ENCODE assay signal across 28 cellular contexts in genomic region chr7:121339082-121339481, GRCh38. TPM values are rescaled to one million over a fixed set of nuclear protein-coding genes. Genes with fewer than 3 reads are reported as not detected.
DNase-seq lines count a peak whose midpoint lies in the region; ATAC-seq and TF ChIP-seq lines count a peak whose summit lies in the region.
"Had no signal": no experiment of that assay in that cellular context is flagged by ENCODE, and none has a peak within 500 bp of the region (broad histone marks: within the 10 kb centered on the region; RNA-seq: fewer than 3 reads in every experiment).

No MANE protein-coding gene starts in this region.

- H3K36me3 ChIP-seq in BLaER1 treated with 17β-estradiol and CSF1 and Interleukin-3, amounts not matched to agents 10 nM and 100 nM, result peaks cover 0 to 70% (median 29%) of the 10 kb centered on the region in 11 experiments; a peak in 19 of 22 replicates

- H3K4me2 ChIP-seq in BLaER1 treated with 17β-estradiol and CSF1 and Interleukin-3, amounts not matched to agents 10 nM and 100 nM, result peak overlapping the region; percentile 54 to 71 (median 62)
- H3K4me2 ChIP-seq: PC-9 had no signal

- TF ChIP-seq CTCF in NB4 (IDR thresholded peaks at IDR 0.05; ENCODE audit: low read depth, low read length), result no peak

- no peaks in the 10 kb centered on the region for H3K9me3 Mint-ChIP-seq in stimulated activated effector memory CD8-positive, alpha-beta T cell treated with anti-CD3 and anti-CD28 coated beads, Interleukin-12 subunit alpha, Interleukin-12 subunit beta, amount 100 ng/mL, for 72 hours
- H3K9me3 Mint-ChIP-seq in activated CD4-positive, alpha-beta T cell treated with anti-CD3 and anti-CD28 coated beads, Interleukin-2, amount 10 ng/mL, durations not matched to agents 7 days and 5 days, result no peaks in the 10 kb centered on the region
- H3K9me3 Mint-ChIP-seq: CD8-positive, alpha-beta T cell had no signal

- peak overlapping the region in 2 of 10 experiments; percentile 57 to 75; a peak in 2 of 20 replicates for H3K4me3 ChIP-seq in BLaER1 treated with 17β-estradiol and CSF1 and Interleukin-3, amounts not matched to agents 10 nM and 100 nM
- no peak overlapping the region for H3K4me3 ChIP-seq in NB4 (ENCODE audit: low read depth, low read length)
- H3K4me3 ChIP-seq: PC-9, SK-N-MC had no signal

- DNase-seq in NB4 (ENCODE audit: low read depth) (peak; percentile 32), NCI-H1105 (lab: John Stamatoyannopoulos, UW) (no peak), NCI-H774 (lab: John Stamatoyannopoulos, UW) (no peak)
- no peak for DNase-seq in stimulated activated effector memory CD8-positive, alpha-beta T cell treated with anti-CD3 and anti-CD28 coated beads, Interleukin-12 subunit alpha, Interleukin-12 subunit beta, amount 100 ng/mL, for 72 hours (ENCODE audit: low spot score in 2 of 2)
- DNase-seq in activated CD4-positive, alpha-beta T cell treated with anti-CD3 and anti-CD28 coated beads, Interleukin-2, amount 10 ng/mL, durations not matched to agents 7 days and 5 days, result no peak
- DNase-seq: C1 segment of cervical spinal cord; CD8-positive, alpha-beta T cell; H7; Karpas-422; MV-4-11; NCI-H1417; NCI-H1694 treated with DMSO at 0.1 percent for 48 hours; NCI-H2081 treated with DMSO at 0.1 percent for 48 hours; NCI-H2171 treated with DMSO at 0.1 percent for 48 hours; NCI-H446; NCI-H526; PC-9; SHP77 treated with DMSO at 0.1 percent for 48 hours; SW 1271; T-helper 17 cell had no signal

- peaks cover 38% of the 10 kb centered on the region for H3K36me3 Mint-ChIP-seq in stimulated activated effector memory CD8-positive, alpha-beta T cell treated with anti-CD3 and anti-CD28 coated beads, Interleukin-12 subunit alpha, Interleukin-12 subunit beta, amount 100 ng/mL, for 72 hours
- H3K36me3 Mint-ChIP-seq in activated CD4-positive, alpha-beta T cell treated with anti-CD3 and anti-CD28 coated beads, Interleukin-2, amount 10 ng/mL, durations not matched to agents 7 days and 5 days (ENCODE audit: low read depth), result no peaks in the 10 kb centered on the region

- H3K4me1 ChIP-seq in BLaER1 treated with 17β-estradiol and CSF1 and Interleukin-3, amounts not matched to agents 10 nM and 100 nM, result peaks cover 20 to 56% (median 44%) of the 10 kb centered on the region in 10 experiments; a peak in 19 of 20 replicates

- H3K9ac ChIP-seq in BLaER1 treated with 17β-estradiol and CSF1 and Interleukin-3, amounts not matched to agents 10 nM and 100 nM, result peak overlapping the region in 7 of 11 experiments; percentile 26 to 80 (median 71); a peak in 9 of 22 replicates

- POLR2A ChIA-PET in activated CD4-positive, alpha-beta T cell treated with anti-CD3 and anti-CD28 coated beads, Interleukin-2, amount 10 ng/mL, durations not matched to agents 7 days and 5 days (lab: Charles Lee), result no interaction called here

- H3K4me3 Mint-ChIP-seq in stimulated activated effector memory CD8-positive, alpha-beta T cell treated with anti-CD3 and anti-CD28 coated beads, Interleukin-12 subunit alpha, Interleukin-12 subunit beta, amount 100 ng/mL, for 72 hours, result no peak overlapping the region
- H3K4me3 Mint-ChIP-seq in activated CD4-positive, alpha-beta T cell treated with anti-CD3 and anti-CD28 coated beads, Interleukin-2, amount 10 ng/mL, durations not matched to agents 7 days and 5 days, result no peak overlapping the region
- H3K4me3 Mint-ChIP-seq: CD8-positive, alpha-beta T cell; T-helper 17 cell had no signal

- TF ChIP-seq POLR2A in NB4 (IDR thresholded peaks at IDR 0.05; ENCODE audit: extremely low read depth, insufficient read length), result no peak

- ATAC-seq in GM18867 (IDR thresholded peaks at IDR 0.05; ENCODE audit: unreplicated experiment), result peak; percentile 74
- ATAC-seq in stimulated activated effector memory CD8-positive, alpha-beta T cell treated with anti-CD3 and anti-CD28 coated beads, Interleukin-12 subunit alpha, Interleukin-12 subunit beta, amount 100 ng/mL, for 72 hours, result peak; percentile 46
- ATAC-seq: CD8-positive, alpha-beta T cell; T-helper 17 cell had no signal

- H3K27ac ChIP-seq in BLaER1 treated with 17β-estradiol and CSF1 and Interleukin-3, amounts not matched to agents 10 nM and 100 nM, result peak overlapping the region in 9 of 11 experiments; percentile 19 to 82 (median 65); a peak in 16 of 22 replicates
- H3K27ac ChIP-seq: HL-60, PC-9, RWPE1, SK-N-MC had no signal

- peaks cover 42 to 54% (median 50%) of the 10 kb centered on the region in 11 experiments for H3K27me3 ChIP-seq in BLaER1 treated with 17β-estradiol and CSF1 and Interleukin-3, amounts not matched to agents 10 nM and 100 nM

- no peak overlapping the region for H3K27ac Mint-ChIP-seq in stimulated activated effector memory CD8-positive, alpha-beta T cell treated with anti-CD3 and anti-CD28 coated beads, Interleukin-12 subunit alpha, Interleukin-12 subunit beta, amount 100 ng/mL, for 72 hours
- no peak overlapping the region for H3K27ac Mint-ChIP-seq in activated CD4-positive, alpha-beta T cell treated with anti-CD3 and anti-CD28 coated beads, Interleukin-2, amount 10 ng/mL, durations not matched to agents 7 days and 5 days
- H3K27ac Mint-ChIP-seq: CD8-positive, alpha-beta T cell; T-helper 17 cell had no signal

- H3K4me1 Mint-ChIP-seq in stimulated activated effector memory CD8-positive, alpha-beta T cell treated with anti-CD3 and anti-CD28 coated beads, Interleukin-12 subunit alpha, Interleukin-12 subunit beta, amount 100 ng/mL, for 72 hours, result no peaks in the 10 kb centered on the region
- H3K4me1 Mint-ChIP-seq in activated CD4-positive, alpha-beta T cell treated with anti-CD3 and anti-CD28 coated beads, Interleukin-2, amount 10 ng/mL, durations not matched to agents 7 days and 5 days, result no peaks in the 10 kb centered on the region
- H3K4me1 Mint-ChIP-seq: T-helper 17 cell had no signal

- CTCF ChIA-PET in activated CD4-positive, alpha-beta T cell treated with anti-CD3 and anti-CD28 coated beads, Interleukin-2, amount 10 ng/mL, durations not matched to agents 7 days and 5 days (lab: Charles Lee), result no interaction called here

- H3K9me3 ChIP-seq in BLaER1 treated with 17β-estradiol and CSF1 and Interleukin-3, amounts not matched to agents 10 nM and 100 nM (replicated peaks in 1 of 11), result no peaks in the 10 kb centered on the region

- peaks cover 0 to 37% (median 0%) of the 10 kb centered on the region in 11 experiments; a peak in 5 of 22 replicates for H4K20me1 ChIP-seq in BLaER1 treated with 17β-estradiol and CSF1 and Interleukin-3, amounts not matched to agents 10 nM and 100 nM

- H3K27me3 Mint-ChIP-seq in activated CD4-positive, alpha-beta T cell treated with anti-CD3 and anti-CD28 coated beads, Interleukin-2, amount 10 ng/mL, durations not matched to agents 7 days and 5 days, result peaks cover 18% of the 10 kb centered on the region

RNA-seq across cellular contexts. Expression of gene WNT16, which starts 10.3 kb away (rescaled TPM):
- total RNA-seq in activated CD4-positive, alpha-beta T cell treated with anti-CD3 and anti-CD28 coated beads, Interleukin-2, amount 10 ng/mL, durations not matched to agents 7 days and 5 days, result not detected
- total RNA-seq: A673; CD8-positive, alpha-beta T cell; G401; H7; HT1080; PC-9; T-helper 17 cell had no signal

RNA-seq across cellular contexts. Expression of gene FAM3C, which starts 57.0 kb away (rescaled TPM):
- 10 to 100 TPM; 12.2 to 15.6 TPM for total RNA-seq in activated CD4-positive, alpha-beta T cell treated with anti-CD3 and anti-CD28 coated beads, Interleukin-2, amount 10 ng/mL, durations not matched to agents 7 days and 5 days
